14 cellular contexts compared by ENCODE assay signal in the genomic region with DNA sequence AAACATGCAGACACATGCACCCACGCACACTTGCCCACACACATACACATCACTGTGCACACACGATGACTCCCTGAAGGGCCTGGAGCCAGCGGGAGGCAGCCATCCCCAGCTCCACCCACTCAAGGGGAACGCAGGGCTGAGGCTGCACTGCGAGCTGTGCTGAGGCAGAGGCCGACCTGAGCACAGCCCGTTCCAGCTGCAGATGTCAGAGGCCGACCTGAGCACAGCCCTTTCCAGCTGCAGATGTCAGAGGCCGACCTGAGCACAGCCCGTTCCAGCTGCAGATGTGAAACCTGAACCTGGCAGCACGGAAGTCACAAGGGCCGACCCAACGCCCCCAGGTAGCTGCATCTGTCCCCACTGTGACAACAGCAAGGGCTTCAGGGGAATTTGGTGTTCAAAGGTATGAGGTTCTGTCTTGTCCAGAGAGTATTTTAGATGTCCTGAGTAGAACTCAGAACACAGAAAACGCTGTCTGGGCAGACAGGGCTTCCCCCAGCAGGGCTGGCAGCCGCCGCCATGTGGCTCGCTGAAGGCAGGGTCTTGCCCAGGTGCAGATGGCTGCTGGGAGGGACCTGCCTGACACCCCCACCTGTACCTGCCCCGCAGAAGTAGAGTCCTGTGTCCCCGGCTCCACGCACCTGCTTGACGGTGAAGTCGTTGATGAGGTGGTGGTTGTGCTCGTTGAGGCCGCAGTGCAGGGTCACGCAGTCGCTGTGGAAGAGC. TPM values are rescaled to one million over a fixed set of nuclear protein-coding genes. Genes with fewer than 3 reads are reported as not detected.
DNase-seq lines count a peak whose midpoint lies in the region; ATAC-seq and TF ChIP-seq lines count a peak whose summit lies in the region.
"Had no signal": no experiment of that assay in that cellular context is flagged by ENCODE, and none has a peak within 500 bp of the region (broad histone marks: within the 10 kb centered on the region; RNA-seq: fewer than 3 reads in every experiment).

No MANE protein-coding gene starts in this region.

- TF ChIP-seq CTCF in heart right ventricle (IDR thresholded peaks at IDR 0.05) (no peak), WERI-Rb-1 (IDR thresholded peaks at IDR 0.05; ENCODE audit: low read depth, low read length) (no peak)

- DNase-seq in right cardiac atrium (peak; percentile 26 to 73 (median 65)), heart right ventricle (no peak), NCI-H510A treated with DMSO at 0.1 percent for 48 hours (lab: John Stamatoyannopoulos, UW) (no peak), HuH-7 (ENCODE audit: low spot score) (no peak), AG08395 (ENCODE audit: low spot score) (no peak), WERI-Rb-1 (no peak)
- no peak for DNase-seq in activated naive CD8-positive, alpha-beta T cell treated with anti-CD3 and anti-CD28 coated beads, Interleukin-2, amount 50 U/mL, for 24 hours
- DNase-seq: activated CD4-positive, alpha-beta T cell treated with anti-CD3 and anti-CD28 coated beads for 48 hours; aorta; right lobe of liver; stimulated activated CD8-positive, alpha-beta memory T cell treated with anti-CD3 and anti-CD28 coated beads, Interleukin-4, amount 100 ng/mL, for 48 hours had no signal

- no peaks in the 10 kb centered on the region for H3K9me3 ChIP-seq in right cardiac atrium (ENCODE audit: control insufficient read depth, low read length)
- H3K9me3 ChIP-seq in heart right ventricle = no peaks in the 10 kb centered on the region
- no peaks in the 10 kb centered on the region for H3K9me3 ChIP-seq in WERI-Rb-1 (ENCODE audit: severe bottlenecking)
- H3K9me3 ChIP-seq: esophagus muscularis mucosa, right lobe of liver had no signal

- H3K4me1 ChIP-seq in right cardiac atrium (ENCODE audit: control insufficient read depth, insufficient read depth, low read length) = peaks cover 6% of the 10 kb centered on the region
- peaks cover 2 to 62% (median 30%) of the 10 kb centered on the region in 9 donors for H3K4me1 ChIP-seq in heart right ventricle
- H3K4me1 ChIP-seq: right lobe of liver had no signal

- H3K4me3 ChIP-seq in right cardiac atrium (ENCODE audit: low read length) = no peak overlapping the region
- H3K4me3 ChIP-seq in heart right ventricle = no peak overlapping the region
- H3K4me3 ChIP-seq in WERI-Rb-1 (ENCODE audit: low read depth, low read length) = no peak overlapping the region
- H3K4me3 ChIP-seq: esophagus muscularis mucosa, right lobe of liver had no signal

- no peaks in the 10 kb centered on the region for H3K27me3 Mint-ChIP-seq in activated naive CD8-positive, alpha-beta T cell treated with anti-CD3 and anti-CD28 coated beads, Interleukin-2, amount 50 U/mL, for 24 hours

- no peaks in the 10 kb centered on the region for H3K9me3 Mint-ChIP-seq in activated naive CD8-positive, alpha-beta T cell treated with anti-CD3 and anti-CD28 coated beads, Interleukin-2, amount 50 U/mL, for 24 hours

- H3K4me1 Mint-ChIP-seq in activated naive CD8-positive, alpha-beta T cell treated with anti-CD3 and anti-CD28 coated beads, Interleukin-2, amount 50 U/mL, for 24 hours = peaks cover 37% of the 10 kb centered on the region

- no peak overlapping the region for H3K4me3 Mint-ChIP-seq in activated naive CD8-positive, alpha-beta T cell treated with anti-CD3 and anti-CD28 coated beads, Interleukin-2, amount 50 U/mL, for 24 hours

- no peaks in the 10 kb centered on the region for H3K27me3 ChIP-seq in right cardiac atrium (ENCODE audit: control insufficient read depth, insufficient read depth)
- H3K27me3 ChIP-seq in heart right ventricle = no peaks in the 10 kb centered on the region
- no peaks in the 10 kb centered on the region for H3K27me3 ChIP-seq in WERI-Rb-1 (ENCODE audit: insufficient read depth, low read depth, severe bottlenecking)
- H3K27me3 ChIP-seq: esophagus muscularis mucosa, right lobe of liver had no signal

- ATAC-seq in right cardiac atrium = no peak
- no peak for ATAC-seq in heart right ventricle
- peak; percentile 47 for ATAC-seq in HG03039 (IDR thresholded peaks at IDR 0.05; ENCODE audit: unreplicated experiment)
- no peak for ATAC-seq in activated naive CD8-positive, alpha-beta T cell treated with anti-CD3 and anti-CD28 coated beads, Interleukin-2, amount 50 U/mL, for 24 hours
- ATAC-seq: left colon had no signal

- H3K36me3 ChIP-seq in heart right ventricle (peaks cover 8 to 100% (median 44%) of the 10 kb centered on the region in 9 donors), WERI-Rb-1 (peaks cover 91% of the 10 kb centered on the region)

- H3K36me3 Mint-ChIP-seq in activated naive CD8-positive, alpha-beta T cell treated with anti-CD3 and anti-CD28 coated beads, Interleukin-2, amount 50 U/mL, for 24 hours (ENCODE audit: low read depth) = peaks cover 27% of the 10 kb centered on the region

- no peak overlapping the region for H3K27ac ChIP-seq in right cardiac atrium (ENCODE audit: low read length)
- no peak overlapping the region for H3K27ac ChIP-seq in heart right ventricle
- no peak overlapping the region for H3K27ac ChIP-seq in WERI-Rb-1
- H3K27ac ChIP-seq: esophagus muscularis mucosa, right lobe of liver had no signal

- WGBS in right cardiac atrium = 86% methylated on average over 26 of the region's 26 CpGs
- 85 to 91% methylated on average over 26 of the region's 26 CpGs for WGBS in heart right ventricle, 2 donors

- intact Hi-C loops in right cardiac atrium (cut with DNase I) (no loop called here), heart right ventricle (cut with DNase I) (no loop called here)

- peak overlapping the region; percentile 22 for H3K27ac Mint-ChIP-seq in activated naive CD8-positive, alpha-beta T cell treated with anti-CD3 and anti-CD28 coated beads, Interleukin-2, amount 50 U/mL, for 24 hours

RNA-seq across cellular contexts. Expression of gene CTBP1, which starts 33.4 kb away (rescaled TPM):
- total RNA-seq in right cardiac atrium (100 to 1,000 TPM; 123 to 145 (median 134) TPM), heart right ventricle (100 to 1,000 TPM; 115 to 132 (median 122) TPM)
- polyA plus RNA-seq in right cardiac atrium (119 TPM), heart right ventricle (100 to 1,000 TPM in 1 of 2 donors, 10 to 100 TPM in 1; 98.6 to 105 TPM)

RNA-seq across cellular contexts. Expression of gene SPON2, which starts 43.1 kb away (rescaled TPM):
- total RNA-seq in right cardiac atrium (10 to 100 TPM; 12.2 to 27.4 (median 14.2) TPM), heart right ventricle (10 to 100 TPM in 7 of 10 donors, 1 to 10 TPM in 3; 5.3 to 25.5 (median 11.6) TPM)
- polyA plus RNA-seq in right cardiac atrium (9.6 TPM), heart right ventricle (10 to 100 TPM; 14.5 to 40.5 TPM)

Comparison
In these comparisons a context has a peak if more than half of its experiments do, and no peak if none do; other contexts are left out.
1. DNase-seq: peak in right cardiac atrium (3 of 3); none in heart right ventricle (0 of 2), activated naive CD8-positive, alpha-beta T cell treated with anti-CD3 and anti-CD28 coated beads, Interleukin-2, amount 50 U/mL, for 24 hours (single experiment), NCI-H510A treated with DMSO at 0.1 percent for 48 hours (single experiment), HuH-7 (single experiment), AG08395 (single experiment) and WERI-Rb-1 (single experiment).